In genomic region chr1:176552217-176552974, GRCh38 we compare ENCODE assay signal across 34 cellular contexts.
DNase-seq lines count a peak whose midpoint lies in the region; ATAC-seq and TF ChIP-seq lines count a peak whose summit lies in the region.
"Had no signal": no experiment of that assay in that cellular context is flagged by ENCODE, and none has a peak within 500 bp of the region (broad histone marks: within the 10 kb centered on the region; RNA-seq: fewer than 3 reads in every experiment).

No MANE protein-coding gene starts in this region.

- H3F3A ChIP-seq in neural cell (ENCODE audit: insufficient read depth, low read length, poor library complexity, severe bottlenecking), result no peaks in the 10 kb centered on the region

- no peak overlapping the region for H3K56ac ChIP-seq in H9 (ENCODE audit: insufficient read length, low read depth, low read length)

- no peak overlapping the region for H2BK12ac ChIP-seq in H9 (ENCODE audit: insufficient read length, low read depth, low read length)

- H3K9ac ChIP-seq in H9 (ENCODE audit: extremely low read depth, insufficient read length, low read length) (no peak overlapping the region), adipocyte (ENCODE audit: low read length) (no peak overlapping the region), iPS-15b (ENCODE audit: low read depth, low read length) (no peak overlapping the region), neural cell (ENCODE audit: low read length) (peak overlapping the region; percentile 2)

- no peak for ATAC-seq in HG03442 (IDR thresholded peaks at IDR 0.05; ENCODE audit: unreplicated experiment)
- ATAC-seq: activated naive CD4-positive, alpha-beta T cell treated with anti-CD3 and anti-CD28 coated beads, Interleukin-2, amount 50 U/mL, for 72 hours; HCT116; lower lobe of right lung; naive thymus-derived CD8-positive, alpha-beta T cell had no signal

- no peaks in the 10 kb centered on the region for H3K36me3 Mint-ChIP-seq in H9 (ENCODE audit: insufficient read depth in 1 of 3, low read depth in 3 of 3)
- H3K36me3 Mint-ChIP-seq: CD4-positive, CD25-positive, alpha-beta regulatory T cell; IgD-negative memory B cell; naive thymus-derived CD8-positive, alpha-beta T cell had no signal

- no peak overlapping the region for H2BK15ac ChIP-seq in H9 (ENCODE audit: low read depth, low read length)

- DNase-seq in H9 (no peak), adipocyte (ENCODE audit: low read depth) (peak; percentile 37), GOT3 (lab: John Stamatoyannopoulos, UW) (no peak), GDM1 (lab: John Stamatoyannopoulos, UW) (no peak)
- DNase-seq in stimulated activated CD8-positive, alpha-beta memory T cell treated with anti-CD3 and anti-CD28 coated beads, Interleukin-4, amount 100 ng/mL, for 48 hours, result no peak
- DNase-seq: activated CD4-positive, alpha-beta T cell treated with anti-CD3 and anti-CD28 coated beads for 4 hours; activated CD8-positive, alpha-beta memory T cell treated with anti-CD3 and anti-CD28 coated beads for 24 hours; activated T-cell treated with anti-CD3 and anti-CD28 coated beads for 4 hours; AML-193; anterior cingulate cortex; CD4-positive, CD25-positive, alpha-beta regulatory T cell; DND-41; hypothalamus; lower lobe of right lung; naive thymus-derived CD8-positive, alpha-beta T cell; NCI-H146; NCI-H2107; NCI-H446 treated with DMSO at 0.1 percent for 48 hours; NCI-H774; ovary; SIG-M5; spleen; stimulated activated CD4-positive, alpha-beta T cell treated with anti-CD3 and anti-CD28 coated beads, Interleukin-2, amount 100 ng/mL, for 24 hours; stomach had no signal

- peaks cover 45 to 46% of the 10 kb centered on the region in 2 experiments for H3K4me1 Mint-ChIP-seq in H9
- H3K4me1 Mint-ChIP-seq: CD4-positive, CD25-positive, alpha-beta regulatory T cell; IgD-negative memory B cell had no signal

- H3K9me2 ChIP-seq in neural cell (ENCODE audit: insufficient read depth, low read length), result no peaks in the 10 kb centered on the region

- H3K14ac ChIP-seq in H9 (ENCODE audit: insufficient read depth, low read length), result no peak overlapping the region

- no peaks in the 10 kb centered on the region for H3K79me2 ChIP-seq in H9 (ENCODE audit: insufficient read depth, low read length)
- no peaks in the 10 kb centered on the region for H3K79me2 ChIP-seq in neural cell (replicated peaks; ENCODE audit: insufficient read depth, low read length)

- H2AK5ac ChIP-seq in H9 (ENCODE audit: insufficient read length, low read length), result no peak overlapping the region

- peaks cover 19% of the 10 kb centered on the region for H3K27me3 Mint-ChIP-seq in H9 (ENCODE audit: low read depth)

- no peak overlapping the region for H3K18ac ChIP-seq in H9 (ENCODE audit: insufficient read length, low read depth, low read length)

- H3K27ac ChIP-seq in H9 (ENCODE audit: insufficient read length, low read depth, low read length) (no peak overlapping the region), neural cell (ENCODE audit: low read length) (no peak overlapping the region)
- H3K27ac ChIP-seq: cardiac muscle cell, epithelial cell of prostate, lower lobe of right lung, ovary, right atrium auricular region, spleen, stomach had no signal

- no peak overlapping the region for H3T11ph ChIP-seq in H9 (ENCODE audit: low read length)

- H3K4ac ChIP-seq in H9 (ENCODE audit: low read depth, low read length), result no peak overlapping the region

- H3K4me3 ChIP-seq in adipocyte (ENCODE audit: low read length) (no peak overlapping the region), iPS-15b (ENCODE audit: low read depth, low read length) (peak overlapping the region; percentile 38), neural cell (ENCODE audit: low read length) (peak overlapping the region; percentile 29)
- H3K4me3 ChIP-seq: cardiac muscle cell, lower lobe of right lung, ovary, right atrium auricular region, spleen, stomach had no signal

- H2AFZ ChIP-seq in H9 (ENCODE audit: low read length) (no peak overlapping the region), neural cell (ENCODE audit: low read depth, low read length) (no peak overlapping the region)

- H2BK5ac ChIP-seq in H9 (ENCODE audit: insufficient read length, low read length), result no peak overlapping the region

- no peak overlapping the region for H3K27ac Mint-ChIP-seq in H9
- H3K27ac Mint-ChIP-seq: activated naive CD4-positive, alpha-beta T cell treated with anti-CD3 and anti-CD28 coated beads, Interleukin-2, amount 50 U/mL, for 72 hours; CD4-positive, CD25-positive, alpha-beta regulatory T cell; IgD-negative memory B cell; T-helper 2 cell treated with Interferon-gamma antibody and Interleukin-4, amounts not matched to agents 5 μg/mL and 100 μg/mL, for 36 hours had no signal

- H3K4me1 ChIP-seq in H9 (ENCODE audit: insufficient read depth, low read length) (peaks cover 8% of the 10 kb centered on the region; the same call in 1 of the 2 replicates), adipocyte (ENCODE audit: control insufficient read depth, insufficient read depth, low read length) (peaks cover 17% of the 10 kb centered on the region), iPS-15b (ENCODE audit: control insufficient read depth, insufficient read depth, low read length) (peaks cover 16% of the 10 kb centered on the region)
- H3K4me1 ChIP-seq: lower lobe of right lung, right atrium auricular region, spleen had no signal

- whole genome bisulfite sequencing in H9 (ENCODE audit: extremely low coverage, insufficient read length, low lambda C conversion rate), result no CpG with 5 or more reads among the region's 10 CpGs

- no peaks in the 10 kb centered on the region for H3K9me3 Mint-ChIP-seq in H9
- H3K9me3 Mint-ChIP-seq: T-helper 2 cell treated with Interferon-gamma antibody and Interleukin-4, amounts not matched to agents 5 μg/mL and 100 μg/mL, for 36 hours had no signal

- H3K23ac ChIP-seq in H9 (ENCODE audit: insufficient read length, low read depth, low read length), result no peak overlapping the region

- H3K4me3 Mint-ChIP-seq in H9, result peak overlapping the region; percentile 48 to 76
- H3K4me3 Mint-ChIP-seq: CD4-positive, CD25-positive, alpha-beta regulatory T cell; naive thymus-derived CD8-positive, alpha-beta T cell; T-helper 2 cell treated with Interferon-gamma antibody and Interleukin-4, amounts not matched to agents 5 μg/mL and 100 μg/mL, for 36 hours had no signal

- no peaks in the 10 kb centered on the region for H3K23me2 ChIP-seq in H9 (ENCODE audit: insufficient read length, low read depth, low read length, poor library complexity, severe bottlenecking)

- TF ChIP-seq CTCF in H9 (conservative IDR thresholded peaks at IDR 0.05) (no peak), neural cell (IDR thresholded peaks at IDR 0.05; ENCODE audit: poor library complexity, severe bottlenecking) (no peak)

- H3K79me1 ChIP-seq in H9 (ENCODE audit: insufficient read depth, low read depth, low read length, poor library complexity, severe bottlenecking), result no peaks in the 10 kb centered on the region

- H4K91ac ChIP-seq in H9 (ENCODE audit: insufficient read length, low read depth, low read length), result no peak overlapping the region

- TF ChIP-seq RAD21 in neural cell (conservative IDR thresholded peaks at IDR 0.05), result no peak

- H3K9me3 ChIP-seq in H9 (ENCODE audit: control insufficient read depth, low read depth, low read length) (no peaks in the 10 kb centered on the region), adipocyte (ENCODE audit: control insufficient read depth, low read length) (no peaks in the 10 kb centered on the region), iPS-15b (ENCODE audit: control insufficient read depth, insufficient read depth, low read length) (no peaks in the 10 kb centered on the region), neural cell (ENCODE audit: low read length) (no peaks in the 10 kb centered on the region)
- H3K9me3 ChIP-seq: lower lobe of right lung, ovary, right atrium auricular region, spleen, stomach had no signal

- no peaks in the 10 kb centered on the region for H4K20me1 ChIP-seq in H9 (ENCODE audit: control insufficient read depth, insufficient read depth, insufficient read length)
- H4K20me1 ChIP-seq in neural cell (ENCODE audit: insufficient read depth), result no peaks in the 10 kb centered on the region

- H3K27me3 ChIP-seq in H9 (ENCODE audit: insufficient read depth, low read length), result no peaks in the 10 kb centered on the region
- peaks cover 53% of the 10 kb centered on the region for H3K27me3 ChIP-seq in adipocyte (replicated peaks; ENCODE audit: control insufficient read depth, insufficient read depth, low read length)
- H3K27me3 ChIP-seq in iPS-15b (ENCODE audit: control insufficient read depth, insufficient read depth, low read length), result peaks cover 7% of the 10 kb centered on the region
- H3K27me3 ChIP-seq in neural cell (ENCODE audit: insufficient read depth, low read depth, low read length), result no peaks in the 10 kb centered on the region
- H3K27me3 ChIP-seq: cardiac muscle cell, ovary, right atrium auricular region had no signal

- TF ChIP-seq EP300 in neural cell (conservative IDR thresholded peaks at IDR 0.05; ENCODE audit: poor library complexity, severe bottlenecking), result no peak

- H3K36me3 ChIP-seq in adipocyte (ENCODE audit: control insufficient read depth, insufficient read depth, low read length, severe bottlenecking) (no peaks in the 10 kb centered on the region), iPS-15b (ENCODE audit: control insufficient read depth, insufficient read depth, low read length) (no peaks in the 10 kb centered on the region), neural cell (ENCODE audit: insufficient read depth, low read length) (no peaks in the 10 kb centered on the region)
- H3K36me3 ChIP-seq: cardiac muscle cell, lower lobe of right lung, ovary, right atrium auricular region, spleen, stomach had no signal

- no peak overlapping the region for H2BK20ac ChIP-seq in H9 (ENCODE audit: low read depth, low read length, poor library complexity, severe bottlenecking)

- no peak overlapping the region for H2BK120ac ChIP-seq in H9 (ENCODE audit: low read depth, low read length, poor library complexity, severe bottlenecking)

- H4K5ac ChIP-seq in H9 (ENCODE audit: insufficient read length, low read depth, low read length), result no peak overlapping the region

- H3K4me2 ChIP-seq in H9 (ENCODE audit: insufficient read depth, insufficient read length, low read length) (peak overlapping the region; percentile 45), neural cell (ENCODE audit: low read length) (no peak overlapping the region)

- H4K8ac ChIP-seq in H9 (replicated peaks; ENCODE audit: insufficient read length, low read depth, low read length), result no peak overlapping the region
